1 cellular context compared by ENCODE assay signal in genomic region chr2:54995553-54995952, GRCh38.
TF ChIP-seq lines count a peak whose summit lies in the region.

No MANE protein-coding gene starts in this region.

TF ChIP-seq in K562, 482 proteins besides CTCF, POLR2A, EP300 and RAD21 (continued from another document):
- TF ChIP-seq ZNF609 (CRISPR knock-in tag; IDR thresholded peaks at IDR 0.05; ENCODE audit: borderline replicate concordance) (no peak), ZNF707 (CRISPR knock-in tag; conservative IDR thresholded peaks at IDR 0.05) (no peak), HNRNPL (IDR thresholded peaks at IDR 0.05; ENCODE audit: low read depth, low read length) (no peak), SETDB1 (IDR thresholded peaks at IDR 0.05; ENCODE audit: low read length) (no peak), ZNF384 (IDR thresholded peaks at IDR 0.05; ENCODE audit: low read depth, low read length) (no peak)
TF ChIP-seq in K562: peak in this region for 0.
